In the genomic region with DNA sequence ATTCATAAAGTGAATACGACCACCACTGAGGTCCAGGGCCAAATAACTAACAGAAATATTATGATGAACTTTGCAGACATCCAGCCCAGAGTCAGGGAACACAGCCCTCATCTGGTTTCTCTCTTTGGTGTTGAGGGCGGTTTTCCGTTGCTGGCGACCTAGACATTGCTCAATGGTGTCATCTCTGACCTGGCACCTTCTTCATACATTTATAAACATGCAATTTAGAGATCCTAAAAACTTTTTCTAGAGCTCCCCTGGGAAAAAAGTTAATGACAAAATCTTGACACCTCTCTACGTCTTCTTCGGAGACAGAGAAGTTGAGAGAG, we compare ENCODE assay signal across 1 cellular context.
TF ChIP-seq lines count a peak whose summit lies in the region.

No MANE protein-coding gene starts in this region.

TF ChIP-seq in HepG2, 621 proteins besides CTCF, POLR2A, EP300 and RAD21:
- TF ChIP-seq CEBPB (IDR thresholded peaks at IDR 0.05; ENCODE audit: borderline replicate concordance, low read depth, low read length), result peak; percentile 69; the same call in 1 of the 2 replicates
- TF ChIP-seq CHD4 (IDR thresholded peaks at IDR 0.05; ENCODE audit: borderline replicate concordance, low read length), result peak; percentile 53; the same call in 1 of the 2 replicates
- TF ChIP-seq NR2F6 (IDR thresholded peaks at IDR 0.05), result peak; percentile 36; the same call in 1 of the 2 replicates
- no peak for TF ChIP-seq NR2F6 (CRISPR knock-in tag; IDR thresholded peaks at IDR 0.05)
- 0 out of 2 replicates have a peak, but pooled peaks have one; percentile 10 for TF ChIP-seq ELF4 (CRISPR knock-in tag; IDR thresholded peaks at IDR 0.05; ENCODE audit: borderline replicate concordance)
- no peak for TF ChIP-seq RARA (CRISPR knock-in tag; IDR thresholded peaks at IDR 0.05)
- TF ChIP-seq TBX3 (IDR thresholded peaks at IDR 0.05; ENCODE audit: borderline replicate concordance), result peak; percentile 20; the same call in 1 of the 2 replicates
- TF ChIP-seq, protein P1, sequence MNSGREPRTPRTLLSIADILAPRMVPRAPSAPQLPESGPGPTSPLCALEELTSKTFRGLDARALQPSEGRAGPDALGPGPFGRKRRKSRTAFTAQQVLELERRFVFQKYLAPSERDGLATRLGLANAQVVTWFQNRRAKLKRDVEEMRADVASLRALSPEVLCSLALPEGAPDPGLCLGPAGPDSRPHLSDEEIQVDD (CRISPR knock-in tag; IDR thresholded peaks at IDR 0.05; ENCODE audit: borderline replicate concordance), result no peak
- peak; percentile 41 for TF ChIP-seq CEBPG (CRISPR knock-in tag; IDR thresholded peaks at IDR 0.05)
- no peak for TF ChIP-seq ZNF709 (CRISPR knock-in tag; IDR thresholded peaks at IDR 0.05)
